In genomic region chr14:102935756-102936155, GRCh38 we compare ENCODE assay signal across 32 cellular contexts. TPM values are rescaled to one million over a fixed set of nuclear protein-coding genes. Genes with fewer than 3 reads are reported as not detected.
"Had no signal": no experiment of that assay in that cellular context is flagged by ENCODE, and none has a peak within 500 bp of the region (broad histone marks: within the 10 kb centered on the region; RNA-seq: fewer than 3 reads in every experiment).

No MANE protein-coding gene starts in this region.

- DNase-seq: activated B cell treated with CpG ODN at 0.5 μM for 24 hours; activated CD4-positive, alpha-beta T cell treated with anti-CD3 and anti-CD28 coated beads for 48 hours; activated CD4-positive, alpha-beta T cell treated with anti-CD3 and anti-CD28 coated beads, Interleukin-2, amount 50 U/mL, for 1 hour; activated CD4-positive, alpha-beta T cell treated with anti-CD3 and anti-CD28 coated beads, Interleukin-2, amount 50 U/mL, for 48 hours; activated CD8-positive, alpha-beta memory T cell treated with anti-CD3 and anti-CD28 coated beads for 24 hours; activated CD8-positive, alpha-beta T cell treated with anti-CD3 and anti-CD28 coated beads for 36 hours; activated effector memory CD4-positive, alpha-beta T cell treated with Interleukin-2 at 50 U/mL for 16 hours; activated gamma-delta T cell treated with Interleukin-2 at 50 U/mL for 16 hours; activated naive CD4-positive, alpha-beta T cell treated with anti-CD3 and anti-CD28 coated beads, Interleukin-2, amount 50 U/mL, for 16 hours; activated naive CD4-positive, alpha-beta T cell treated with Interleukin-2 at 50 U/mL for 16 hours; activated T-cell treated with anti-CD3 and anti-CD28 coated beads, Interleukin-2, amount 50 U/mL, for 4 hours; amniotic stem cell; anterior cingulate cortex; body of pancreas; caudate nucleus; cortex of kidney; dermis blood vessel endothelial cell; effector CD4-positive, alpha-beta T cell; effector memory CD8-positive, alpha-beta T cell; erythroblast; foreskin keratinocyte; gastrocnemius medialis; glutamatergic neuron; heart left ventricle; T1000; WERI-Rb-1 had no signal

- H3K27me3 Mint-ChIP-seq: activated B cell treated with CpG ODN at 0.5 μM for 24 hours; activated naive CD8-positive, alpha-beta T cell; activated T-helper 17 cell treated with anti-CD3 and anti-CD28 coated beads, Interleukin-2, amount 50 U/mL, for 72 hours had no signal

- H3K4me1 ChIP-seq: foreskin keratinocyte, gastrocnemius medialis had no signal

- ATAC-seq: activated CD4-positive, CD25-positive, alpha-beta regulatory T cell treated with anti-CD3 and anti-CD28 coated beads, Interleukin-2, amount 50 U/mL, for 24 hours; activated CD8-positive, alpha-beta T cell treated with anti-CD3 and anti-CD28 coated beads for 36 hours; activated T-cell treated with anti-CD3 and anti-CD28 coated beads, Interleukin-2, amount 50 U/mL, for 4 hours; activated T-helper 17 cell treated with anti-CD3 and anti-CD28 coated beads, Interleukin-2, amount 50 U/mL, for 72 hours; body of pancreas; effector memory CD8-positive, alpha-beta T cell; foreskin keratinocyte; gastrocnemius medialis; heart left ventricle had no signal

- FAIRE-seq: colon had no signal

- H3K4me3 ChIP-seq: body of pancreas, esophagus muscularis mucosa, gastrocnemius medialis, heart left ventricle had no signal

- H3K4me3 Mint-ChIP-seq: activated B cell treated with CpG ODN at 0.5 μM for 24 hours; activated CD8-positive, alpha-beta T cell treated with anti-CD3 and anti-CD28 coated beads for 36 hours; activated naive CD8-positive, alpha-beta T cell; activated T-cell treated with anti-CD3 and anti-CD28 coated beads, Interleukin-2, amount 50 U/mL, for 4 hours; activated T-helper 17 cell treated with anti-CD3 and anti-CD28 coated beads, Interleukin-2, amount 50 U/mL, for 72 hours; effector memory CD8-positive, alpha-beta T cell; T-helper 2 cell treated with Interferon-gamma antibody and Interleukin-4, amounts not matched to agents 5 μg/mL and 100 μg/mL, for 36 hours had no signal

- H3K36me3 Mint-ChIP-seq: activated naive CD8-positive, alpha-beta T cell had no signal

- H3K27ac ChIP-seq: body of pancreas, esophagus muscularis mucosa, foreskin keratinocyte, gastrocnemius medialis, heart left ventricle, WERI-Rb-1 had no signal

- H3K27ac Mint-ChIP-seq: activated B cell treated with CpG ODN at 0.5 μM for 24 hours; activated CD8-positive, alpha-beta T cell treated with anti-CD3 and anti-CD28 coated beads for 36 hours; activated naive CD8-positive, alpha-beta T cell; activated T-helper 17 cell treated with anti-CD3 and anti-CD28 coated beads, Interleukin-2, amount 50 U/mL, for 72 hours; effector memory CD8-positive, alpha-beta T cell; T-helper 2 cell treated with Interferon-gamma antibody and Interleukin-4, amounts not matched to agents 5 μg/mL and 100 μg/mL, for 36 hours had no signal

- H3K9me3 ChIP-seq: body of pancreas, esophagus muscularis mucosa, gastrocnemius medialis, heart left ventricle had no signal

- H3K9me3 Mint-ChIP-seq: activated B cell treated with CpG ODN at 0.5 μM for 24 hours; activated CD8-positive, alpha-beta T cell treated with anti-CD3 and anti-CD28 coated beads for 36 hours; activated T-cell treated with anti-CD3 and anti-CD28 coated beads, Interleukin-2, amount 50 U/mL, for 4 hours; activated T-helper 17 cell treated with anti-CD3 and anti-CD28 coated beads, Interleukin-2, amount 50 U/mL, for 72 hours; effector memory CD8-positive, alpha-beta T cell; T-helper 2 cell treated with Interferon-gamma antibody and Interleukin-4, amounts not matched to agents 5 μg/mL and 100 μg/mL, for 36 hours had no signal

- H3K4me1 Mint-ChIP-seq: activated T-helper 17 cell treated with anti-CD3 and anti-CD28 coated beads, Interleukin-2, amount 50 U/mL, for 72 hours had no signal

RNA-seq across cellular contexts. Expression of gene AMN, which starts 13.3 kb away (rescaled TPM):
- total RNA-seq: dermis blood vessel endothelial cell had no signal
